10 cellular contexts compared by ENCODE assay signal in the genomic region with DNA sequence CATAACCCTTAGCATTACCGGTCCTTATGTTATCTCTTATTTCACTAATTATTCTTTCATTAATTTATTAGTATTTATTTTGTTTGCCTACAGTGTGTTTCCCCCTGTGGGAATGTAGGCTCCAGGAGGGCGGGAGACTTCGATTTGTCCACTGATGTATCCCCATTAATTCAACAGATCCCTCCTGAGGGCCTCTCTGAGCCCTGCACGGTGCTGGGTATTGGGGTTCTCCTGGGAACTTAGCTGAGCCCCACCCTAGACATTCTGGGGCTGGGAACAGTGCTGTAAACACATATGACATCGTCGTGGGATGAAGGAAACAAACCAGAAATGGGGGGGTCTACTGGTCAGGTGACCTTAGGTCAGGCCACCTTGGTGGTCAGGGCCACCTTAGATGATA. TPM values are rescaled to one million over a fixed set of nuclear protein-coding genes. Genes with fewer than 3 reads are reported as not detected.
A peak's percentile ranks its signal among the peaks of the same experiment; 100 is the strongest.
DNase-seq lines count a peak whose midpoint lies in the region; ATAC-seq and TF ChIP-seq lines count a peak whose summit lies in the region.
"Had no signal": no experiment of that assay in that cellular context is flagged by ENCODE, and none has a peak within 500 bp of the region (broad histone marks: within the 10 kb centered on the region; RNA-seq: fewer than 3 reads in every experiment).

No MANE protein-coding gene starts in this region.

- TF ChIP-seq POLR2A in tibial nerve (IDR thresholded peaks at IDR 0.05): no peak

- H3K9me3 Mint-ChIP-seq in activated CD8-positive, alpha-beta memory T cell treated with anti-CD3 and anti-CD28 coated beads, Interleukin-2, amount 10 ng/mL, durations not matched to agents 7 days and 5 days (ENCODE audit: low read depth): no peaks in the 10 kb centered on the region
- no peaks in the 10 kb centered on the region for H3K9me3 Mint-ChIP-seq in mesothelial cell of epicardium

- peaks cover 0 to 63% (median 35%) of the 10 kb centered on the region in 4 donors for H3K4me1 ChIP-seq in tibial nerve

- H3K9me3 ChIP-seq in tibial nerve: no peaks in the 10 kb centered on the region

- WGBS in tibial nerve, 2 donors: 39 to 41% methylated on average over 6 of the region's 6 CpGs

- TF ChIP-seq CTCF in choroid plexus epithelial cell (conservative IDR thresholded peaks at IDR 0.05; ENCODE audit: low read depth, low read length) (no peak), mesothelial cell of epicardium (IDR thresholded peaks at IDR 0.05; ENCODE audit: unreplicated experiment) (no peak), tibial nerve (IDR thresholded peaks at IDR 0.05) (peak in 1 of 5 experiments; percentile 6)

- peak overlapping the region; percentile 49 for H3K27ac Mint-ChIP-seq in activated CD8-positive, alpha-beta memory T cell treated with anti-CD3 and anti-CD28 coated beads, Interleukin-2, amount 10 ng/mL, durations not matched to agents 7 days and 5 days
- peak overlapping the region; percentile 35 for H3K27ac Mint-ChIP-seq in mesothelial cell of epicardium

- H3K36me3 ChIP-seq in tibial nerve: peaks cover 0 to 20% (median 0%) of the 10 kb centered on the region in 3 donors

- H3K4me1 Mint-ChIP-seq in activated CD8-positive, alpha-beta memory T cell treated with anti-CD3 and anti-CD28 coated beads, Interleukin-2, amount 10 ng/mL, durations not matched to agents 7 days and 5 days: peaks cover 34% of the 10 kb centered on the region
- peaks cover 46% of the 10 kb centered on the region for H3K4me1 Mint-ChIP-seq in mesothelial cell of epicardium

- CTCF ChIA-PET in activated CD8-positive, alpha-beta memory T cell treated with anti-CD3 and anti-CD28 coated beads, Interleukin-2, amount 10 ng/mL, durations not matched to agents 7 days and 5 days (lab: Charles Lee): interaction anchor here (0.9 to 2.1 kb wide), 6 partner anchors 16 to 408 kb away, joined by 3 to 8 read pairs (median 4); a partner anchor contains a TSS

- DNase-seq in activated CD8-positive, alpha-beta memory T cell treated with anti-CD3 and anti-CD28 coated beads, Interleukin-2, amount 10 ng/mL, durations not matched to agents 7 days and 5 days: no peak
- no peak for DNase-seq in activated CD8-positive, alpha-beta memory T cell treated with anti-CD3 and anti-CD28 coated beads, Interleukin-2, amount 50 U/mL, for 4 hours
- DNase-seq in choroid plexus epithelial cell (ENCODE audit: low read depth) (peak; percentile 12), mesothelial cell of epicardium (ENCODE audit: low spot score in 2 of 2, unreplicated experiment in 2 of 2) (no peak), tibial nerve (ENCODE audit: low spot score in 2 of 2) (no peak), ecto neural progenitor cell (ENCODE audit: low spot score) (no peak), NCI-H2029 treated with DMSO at 0.1 percent for 48 hours (lab: John Stamatoyannopoulos, UW) (no peak), NCI-H524 treated with DMSO at 0.1 percent for 48 hours (lab: John Stamatoyannopoulos, UW) (no peak)

- peak overlapping the region; percentile 32 for H3K4me3 Mint-ChIP-seq in activated CD8-positive, alpha-beta memory T cell treated with anti-CD3 and anti-CD28 coated beads, Interleukin-2, amount 10 ng/mL, durations not matched to agents 7 days and 5 days
- H3K4me3 Mint-ChIP-seq in mesothelial cell of epicardium: peak overlapping the region; percentile 46

- peaks cover 2% of the 10 kb centered on the region for H3K36me3 Mint-ChIP-seq in activated CD8-positive, alpha-beta memory T cell treated with anti-CD3 and anti-CD28 coated beads, Interleukin-2, amount 10 ng/mL, durations not matched to agents 7 days and 5 days
- no peaks in the 10 kb centered on the region for H3K36me3 Mint-ChIP-seq in mesothelial cell of epicardium

- no peaks in the 10 kb centered on the region for H3K27me3 ChIP-seq in tibial nerve

- no peak for ATAC-seq in activated CD8-positive, alpha-beta memory T cell treated with anti-CD3 and anti-CD28 coated beads, Interleukin-2, amount 10 ng/mL, durations not matched to agents 7 days and 5 days

- TF ChIP-seq EP300 in tibial nerve (IDR thresholded peaks at IDR 0.05): no peak

- H3K27ac ChIP-seq in tibial nerve: peak overlapping the region; percentile 75 to 93 (median 92)
- H3K27ac ChIP-seq: C4-2B, HL-60 had no signal

- H3K4me3 ChIP-seq in choroid plexus epithelial cell (ENCODE audit: low read depth, low read length): peak overlapping the region; percentile 87
- H3K4me3 ChIP-seq in tibial nerve: peak overlapping the region; percentile 39 to 83 (median 74)

- no peaks in the 10 kb centered on the region for H3K27me3 Mint-ChIP-seq in activated CD8-positive, alpha-beta memory T cell treated with anti-CD3 and anti-CD28 coated beads, Interleukin-2, amount 10 ng/mL, durations not matched to agents 7 days and 5 days
- no peaks in the 10 kb centered on the region for H3K27me3 Mint-ChIP-seq in mesothelial cell of epicardium (ENCODE audit: low read depth)

RNA-seq across cellular contexts. Expression of a gene that starts 0.8 kb away (rescaled TPM):
- 1 to 10 TPM; 2.0 to 2.5 TPM for total RNA-seq in activated CD8-positive, alpha-beta memory T cell treated with anti-CD3 and anti-CD28 coated beads, Interleukin-2, amount 10 ng/mL, durations not matched to agents 7 days and 5 days
- total RNA-seq in mesothelial cell of epicardium (7.8 to 8.3 TPM (median 8.1 TPM) in 3 replicates), tibial nerve (10 to 100 TPM; 13.5 to 21.8 (median 16.0) TPM)

RNA-seq across cellular contexts. Expression of a gene that starts 4.2 kb away (rescaled TPM):
- total RNA-seq in activated CD8-positive, alpha-beta memory T cell treated with anti-CD3 and anti-CD28 coated beads, Interleukin-2, amount 10 ng/mL, durations not matched to agents 7 days and 5 days: 10 to 100 TPM; 23.1 to 27.1 TPM
- total RNA-seq in mesothelial cell of epicardium (19.4 to 20.7 TPM (median 19.5 TPM) in 3 replicates), tibial nerve (10 to 100 TPM; 19.9 to 32.9 (median 30.0) TPM)

RNA-seq across cellular contexts. Expression of a gene that starts 4.7 kb away (rescaled TPM):
- 10 to 100 TPM; 60.4 to 72.1 TPM for total RNA-seq in activated CD8-positive, alpha-beta memory T cell treated with anti-CD3 and anti-CD28 coated beads, Interleukin-2, amount 10 ng/mL, durations not matched to agents 7 days and 5 days
- total RNA-seq in mesothelial cell of epicardium: 71.0 to 87.4 TPM (median 78.9 TPM) in 3 replicates
- 10 to 100 TPM; 14.1 to 61.8 (median 21.5) TPM for total RNA-seq in tibial nerve

RNA-seq across cellular contexts. Expression of a gene that starts 15.7 kb away (rescaled TPM):
- total RNA-seq in activated CD8-positive, alpha-beta memory T cell treated with anti-CD3 and anti-CD28 coated beads, Interleukin-2, amount 10 ng/mL, durations not matched to agents 7 days and 5 days: 10 to 100 TPM; 75.9 to 91.6 TPM
- 52.6 to 54.2 TPM (median 53.4 TPM) in 3 replicates for total RNA-seq in mesothelial cell of epicardium
- total RNA-seq in tibial nerve: 10 to 100 TPM; 28.2 to 54.6 (median 44.9) TPM

RNA-seq across cellular contexts. Expression of a gene that starts 55.8 kb away (rescaled TPM):
- total RNA-seq in activated CD8-positive, alpha-beta memory T cell treated with anti-CD3 and anti-CD28 coated beads, Interleukin-2, amount 10 ng/mL, durations not matched to agents 7 days and 5 days: 1 to 10 TPM; 2.3 to 2.5 TPM
- 6.3 to 7.2 TPM (median 6.4 TPM) in 3 replicates for total RNA-seq in mesothelial cell of epicardium
- total RNA-seq in tibial nerve: 1 to 10 TPM in 1 of 4 donors, under 1 TPM in 3; 0.30 to 1.1 (median 0.61) TPM
